Comparison of ENCODE assay signal across 8 cellular contexts in the genomic region with DNA sequence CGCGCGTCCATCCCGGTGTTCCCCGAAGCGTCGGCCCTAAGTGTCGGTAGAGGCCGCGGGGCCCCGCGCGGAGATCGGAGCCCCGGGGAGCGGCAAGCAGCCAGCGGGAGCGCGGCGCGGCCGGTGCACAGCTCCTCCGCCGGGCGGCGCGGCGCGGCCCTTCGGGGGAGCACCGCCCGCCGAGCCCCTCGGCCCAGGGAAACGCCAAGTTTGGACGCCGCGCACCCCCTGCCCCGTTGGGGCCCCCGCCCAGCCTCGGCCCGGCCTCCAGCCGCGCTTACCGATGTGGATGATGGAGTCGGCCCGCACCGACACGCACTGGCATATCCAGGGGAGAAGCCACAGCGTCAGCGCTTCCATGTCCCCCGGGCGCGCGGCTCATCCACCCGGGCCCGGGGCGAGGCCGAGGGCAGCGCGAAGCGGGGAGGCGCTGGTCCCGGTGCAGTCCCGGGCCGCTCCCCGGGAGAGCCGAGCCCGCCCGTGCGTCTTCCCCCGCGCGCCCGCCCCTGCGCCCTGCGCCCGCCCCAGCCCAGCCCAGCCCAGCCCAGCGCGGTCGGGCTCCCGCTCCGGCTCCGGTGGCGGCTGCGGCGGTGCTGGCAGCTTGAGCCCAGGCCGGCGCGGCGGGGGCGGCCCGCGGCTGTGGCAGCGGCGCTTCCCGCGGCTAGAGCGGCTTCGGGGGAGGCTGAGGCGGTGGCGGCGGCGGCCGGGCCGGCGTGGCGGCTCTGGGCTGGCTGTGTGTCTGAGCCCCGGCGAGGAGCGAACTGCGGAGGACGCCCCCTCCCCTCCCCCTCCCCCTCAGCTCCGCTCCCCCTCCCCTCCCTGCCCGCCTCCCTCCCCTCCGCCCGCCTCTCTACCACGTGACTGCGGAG. TPM values are rescaled to one million over a fixed set of nuclear protein-coding genes. Genes with fewer than 3 reads are reported as not detected.
DNase-seq lines count a peak whose midpoint lies in the region; ATAC-seq, FAIRE-seq and TF ChIP-seq lines count a peak whose summit lies in the region.

A gene (minus strand): TSS at position 763 of the 869 bp plus-strand sequence.

- FAIRE-seq in pancreas (lab: Jason Lieb, UNC): no peak

- WGBS in heart right ventricle, 2 donors: 0 to 1% methylated on average over 74 to 116 of the region's 119 CpGs
- 0 to 1% methylated on average over 54 to 114 of the region's 119 CpGs for WGBS in pancreas, 2 donors

- H3K27ac ChIP-seq in HUES48 (ENCODE audit: low read depth, low read length) (no peak within 1 kb of the TSS), heart right ventricle (no peak within 1 kb of the TSS), pancreas (no peak within 1 kb of the TSS)

- peaks cover 2 to 3% of the 10 kb centered on the region in 2 donors for H3K36me3 Mint-ChIP-seq in activated T-cell treated with anti-CD3 and anti-CD28 coated beads, Interleukin-2, amount 50 U/mL, for 72 hours (ENCODE audit: insufficient read depth in 2 of 2)

- no peaks in the 10 kb centered on the region for H3K9me3 ChIP-seq in HUES48 (ENCODE audit: control insufficient read depth, insufficient read depth, low read length)
- H3K9me3 ChIP-seq in heart right ventricle: no peaks in the 10 kb centered on the region
- H3K9me3 ChIP-seq in pancreas: no peaks in the 10 kb centered on the region

- intact Hi-C loops in heart right ventricle (cut with DNase I) (loop anchor here in 5 of 10 donors (1.0 to 10.0 kb wide), 5 partner anchors 19 to 821 kb away; no protein-coding TSS in a partner anchor), pancreas (cut with DNase I) (no loop called here)

- H3K27me3 ChIP-seq in HUES48 (ENCODE audit: control insufficient read depth, insufficient read depth, low read length): peaks cover 99% of the 10 kb centered on the region
- H3K27me3 ChIP-seq in heart right ventricle: peaks cover 7 to 89% (median 72%) of the 10 kb centered on the region in 7 donors
- peaks cover 0 to 7% (median 3%) of the 10 kb centered on the region in 4 donors for H3K27me3 ChIP-seq in pancreas

- peaks cover 15% of the 10 kb centered on the region for H3K4me1 Mint-ChIP-seq in activated T-cell treated with anti-CD3 and anti-CD28 coated beads, Interleukin-2, amount 50 U/mL, for 72 hours (ENCODE audit: low read depth)

- H3K27me3 Mint-ChIP-seq in activated T-cell treated with anti-CD3 and anti-CD28 coated beads, Interleukin-2, amount 50 U/mL, for 72 hours (ENCODE audit: low read depth): peaks cover 73% of the 10 kb centered on the region

- peak in 3 of 9 donors; percentile 3 to 33 (median 23) for TF ChIP-seq CTCF in heart right ventricle (IDR thresholded peaks at IDR 0.05)
- TF ChIP-seq CTCF in pancreas (IDR thresholded peaks at IDR 0.05): no peak

- H3K36me3 ChIP-seq in HUES48 (ENCODE audit: control insufficient read depth, insufficient read depth, low read length): no peaks in the 10 kb centered on the region
- no peaks in the 10 kb centered on the region for H3K36me3 ChIP-seq in heart right ventricle
- H3K36me3 ChIP-seq in pancreas: no peaks in the 10 kb centered on the region

- peak; percentile 46 to 49 for ATAC-seq in activated T-cell treated with anti-CD3 and anti-CD28 coated beads, Interleukin-2, amount 50 U/mL, for 72 hours (replicated peaks in 1 of 2)
- ATAC-seq in heart right ventricle (peak in 6 of 8 donors; percentile 30 to 64 (median 43)), pancreas (peak; percentile 39 to 71 (median 64)), HG03159 (IDR thresholded peaks at IDR 0.05; ENCODE audit: unreplicated experiment) (no peak), GM19328 (IDR thresholded peaks at IDR 0.05; ENCODE audit: unreplicated experiment) (no peak)

- H3K4me3 ChIP-seq in HUES48 (ENCODE audit: low read depth, low read length): peak within 1 kb of the TSS; percentile 58
- peak within 1 kb of the TSS; percentile 23 to 65 (median 54) for H3K4me3 ChIP-seq in heart right ventricle
- peak within 1 kb of the TSS; percentile 37 to 61 (median 48) for H3K4me3 ChIP-seq in pancreas

- peaks cover 8% of the 10 kb centered on the region; the same call in 1 of the 2 replicates for H3K4me1 ChIP-seq in HUES48 (ENCODE audit: control insufficient read depth, insufficient read depth, low read length)
- peaks cover 0 to 43% (median 24%) of the 10 kb centered on the region in 9 donors for H3K4me1 ChIP-seq in heart right ventricle
- peaks cover 0 to 6% (median 0%) of the 10 kb centered on the region in 3 donors for H3K4me1 ChIP-seq in pancreas

- H3K9ac ChIP-seq in HUES48 (ENCODE audit: low read depth, low read length): no peak within 1 kb of the TSS

- DNase-seq in NCI-H1417 (lab: John Stamatoyannopoulos, UW) (peak; percentile 27 to 77 (median 71)), NCI-H1417 treated with DMSO at 0.1 percent for 48 hours (lab: John Stamatoyannopoulos, UW) (no peak), heart right ventricle (peak in 1 of 2 donors; percentile 42), pancreas (peak; percentile 30 to 80 (median 53))
- DNase-seq in activated T-cell treated with anti-CD3 and anti-CD28 coated beads, Interleukin-2, amount 50 U/mL, for 72 hours: peak; percentile 23 to 28

- peak within 1 kb of the TSS; percentile 49 to 76 for H3K4me3 Mint-ChIP-seq in activated T-cell treated with anti-CD3 and anti-CD28 coated beads, Interleukin-2, amount 50 U/mL, for 72 hours

- H3K27ac Mint-ChIP-seq in activated T-cell treated with anti-CD3 and anti-CD28 coated beads, Interleukin-2, amount 50 U/mL, for 72 hours: no peak within 1 kb of the TSS

- H3K9me3 Mint-ChIP-seq in activated T-cell treated with anti-CD3 and anti-CD28 coated beads, Interleukin-2, amount 50 U/mL, for 72 hours: no peaks in the 10 kb centered on the region

RNA-seq across cellular contexts. Expression of the gene that starts here (rescaled TPM):
- total RNA-seq in activated T-cell treated with anti-CD3 and anti-CD28 coated beads, Interleukin-2, amount 50 U/mL, for 72 hours: not detected
- total RNA-seq in heart right ventricle (1 to 10 TPM in 9 of 10 donors, under 1 TPM in 1; 0.77 to 3.4 (median 1.9) TPM), pancreas (1 to 10 TPM in 3 of 6 donors, under 1 TPM in 3; 0.67 to 1.5 (median 1.0) TPM)
- polyA plus RNA-seq in heart right ventricle (1 to 10 TPM in 1 of 2 donors, under 1 TPM in 1; 0.44 to 1.2 TPM), pancreas (under 1 TPM; 0.05 to 0.15 TPM)

Comparison
In these comparisons a context has a peak if more than half of its experiments do, and no peak if none do; other contexts are left out.
1. Peak in DNase-seq and ATAC-seq in activated T-cell treated with anti-CD3 and anti-CD28 coated beads, Interleukin-2, amount 50 U/mL, for 72 hours; RNA of the gene not detected or under 1 TPM.
2. ATAC-seq: peak in heart right ventricle (6 of 8) and pancreas (4 of 4); none in HG03159 (single experiment) and GM19328 (single experiment).
3. Peak in every context shown above with its lines, with median percentiles within 50 percentile points of each other: H3K4me3 ChIP-seq.